In the genomic region with DNA sequence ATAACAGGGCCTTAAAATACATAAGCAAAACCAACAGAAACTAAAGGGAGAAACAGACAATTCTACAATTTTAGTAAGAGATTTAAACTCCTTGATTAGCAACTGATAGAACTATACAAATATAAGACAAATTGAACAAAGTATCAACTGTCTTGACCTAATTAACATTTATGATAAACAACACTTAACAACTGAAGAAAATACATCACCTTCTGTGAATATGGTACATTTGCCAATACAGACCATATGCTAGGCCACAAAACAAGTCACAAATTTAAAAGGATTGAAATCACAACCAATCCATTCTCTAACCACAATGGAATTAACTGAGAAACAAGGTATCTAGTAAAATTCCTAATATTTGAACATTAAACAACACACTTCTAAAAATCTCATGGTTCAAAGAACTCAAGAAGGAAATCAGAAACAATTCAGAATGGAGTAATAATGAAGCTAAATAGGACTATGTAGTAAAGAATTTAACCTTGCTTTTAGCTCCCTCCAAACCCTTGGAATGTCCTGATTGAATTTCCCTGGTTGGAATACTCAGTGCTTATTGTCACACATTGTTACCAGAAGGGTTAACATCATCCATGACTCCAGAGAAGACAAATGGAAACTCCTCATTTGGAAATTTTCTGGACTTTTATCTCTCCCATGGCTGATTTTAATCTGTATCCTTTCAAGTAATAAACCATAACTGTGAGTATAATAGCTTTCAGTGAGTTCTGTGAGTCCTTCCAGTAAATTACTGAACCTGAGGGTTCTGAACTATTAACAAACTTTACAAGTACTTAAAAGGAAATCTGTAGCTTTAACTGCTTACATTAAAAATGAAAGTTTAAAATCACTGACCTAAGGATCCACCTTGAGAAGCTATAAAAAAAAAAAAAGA, we compare ENCODE assay signal across 21 cellular contexts.
DNase-seq lines count a peak whose midpoint lies in the region; ATAC-seq and TF ChIP-seq lines count a peak whose summit lies in the region.
"Had no signal": no experiment of that assay in that cellular context is flagged by ENCODE, and none has a peak within 500 bp of the region (broad histone marks: within the 10 kb centered on the region; RNA-seq: fewer than 3 reads in every experiment).

No MANE protein-coding gene starts in this region.

- H3K4me1 ChIP-seq in cardiac muscle cell (ENCODE audit: low read depth) (peaks cover 6% of the 10 kb centered on the region), PC-3 (ENCODE audit: insufficient read depth, low read length) (no peaks in the 10 kb centered on the region), iPS-20b (ENCODE audit: insufficient read depth, low read length) (peaks cover 59% of the 10 kb centered on the region)

- H3K36me3 ChIP-seq in cardiac muscle cell (no peaks in the 10 kb centered on the region), PC-3 (ENCODE audit: low read depth, low read length) (0 out of 2 replicates have a peak, but pooled peaks cover 3% of the 10 kb centered on the region), iPS-20b (ENCODE audit: insufficient read depth, low read depth, low read length) (no peaks in the 10 kb centered on the region)
- H3K36me3 ChIP-seq: uterus had no signal

- no peaks in the 10 kb centered on the region for H3K9me3 ChIP-seq in cardiac muscle cell (ENCODE audit: low read depth)
- H3K9me3 ChIP-seq in PC-3 (ENCODE audit: low read length) = no peaks in the 10 kb centered on the region
- no peaks in the 10 kb centered on the region for H3K9me3 ChIP-seq in iPS-20b (ENCODE audit: insufficient read depth, low read depth, low read length)
- H3K9me3 ChIP-seq: uterus had no signal

- DNase-seq in cardiac muscle cell (ENCODE audit: low read depth in 1 of 2, low spot score in 1 of 2) (no peak), Right ventricle myocardium inferior (ENCODE audit: missing footprints) (no peak), PC-3 (no peak), HuH-7 (ENCODE audit: low spot score) (no peak)
- no peak for DNase-seq in stimulated activated CD4-positive, alpha-beta T cell treated with anti-CD3 and anti-CD28 coated beads, Interleukin-15, amount 100 ng/mL, for 24 hours
- DNase-seq: activated CD4-positive, CD25-positive, alpha-beta regulatory T cell treated with anti-CD3 and anti-CD28 coated beads, Interleukin-2, amount 50 U/mL, for 72 hours; DMS79 treated with DMSO at 0.1 percent for 48 hours; foreskin keratinocyte; Kasumi-1; left cardiac atrium; NCI-H1105; NCI-H526; stimulated activated CD4-positive, alpha-beta T cell treated with anti-CD3 and anti-CD28 coated beads, Interleukin-4, amount 100 ng/mL, for 4 hours; substantia nigra; T-helper 9 cell; uterus had no signal

- TF ChIP-seq CTCF in cardiac muscle cell (IDR thresholded peaks at IDR 0.05; ENCODE audit: low read depth, low read length) (no peak), PC-3 (conservative IDR thresholded peaks at IDR 0.05; ENCODE audit: low read depth, low read length) (no peak)

- H3K27ac ChIP-seq in cardiac muscle cell = peak overlapping the region; percentile 11
- no peak overlapping the region for H3K27ac ChIP-seq in PC-3 (ENCODE audit: low read length)
- H3K27ac ChIP-seq in iPS-20b (ENCODE audit: low read length) = peak overlapping the region; percentile 72
- H3K27ac ChIP-seq: epithelial cell of prostate, foreskin keratinocyte, uterus had no signal

- H3K4me3 ChIP-seq in cardiac muscle cell (no peak overlapping the region), PC-3 (ENCODE audit: low read length) (no peak overlapping the region), iPS-20b (ENCODE audit: low read length) (peak overlapping the region; percentile 29; the same call in 1 of the 2 replicates)
- H3K4me3 ChIP-seq: GM23338, uterus had no signal

- H3K9ac ChIP-seq in PC-3 (ENCODE audit: low read length) = no peak overlapping the region
- peak overlapping the region; percentile 50; the same call in 1 of the 2 replicates for H3K9ac ChIP-seq in iPS-20b (ENCODE audit: low read depth, low read length)

- POLR2A ChIA-PET in PC-3 (lab: Charles Lee; ENCODE audit: unreplicated experiment) = no interaction called here

- no TSS peak for BruUV-seq in PC-3 (replicated peaks; lab: Mats Ljungman, UMichigan)

- H2AFZ ChIP-seq in PC-3 (ENCODE audit: low read length) = no peak overlapping the region
- H2AFZ ChIP-seq: GM23338 had no signal

- H3K9me2 ChIP-seq in PC-3 (replicated peaks; ENCODE audit: low read length) = no peaks in the 10 kb centered on the region

- intact Hi-C loops in Right ventricle myocardium inferior (cut with DNase I) (no loop called here), PC-3 (cut with micrococcal nuclease) (no loop called here)

- peaks cover 6% of the 10 kb centered on the region; the same call in 1 of the 2 replicates for H4K20me1 ChIP-seq in PC-3 (ENCODE audit: low read length)

- ATAC-seq in Right ventricle myocardium inferior (no peak), PC-3 (peak; percentile 31), HG03460 (IDR thresholded peaks at IDR 0.05; ENCODE audit: unreplicated experiment) (no peak), HG03520 (IDR thresholded peaks at IDR 0.05; ENCODE audit: unreplicated experiment) (no peak)
- ATAC-seq: foreskin keratinocyte, GM23338, left cardiac atrium had no signal

- H3K79me2 ChIP-seq in PC-3 (ENCODE audit: low read length) = peaks cover 98% of the 10 kb centered on the region

- no peak overlapping the region for H3K4me2 ChIP-seq in PC-3 (ENCODE audit: low read length)
- H3K4me2 ChIP-seq: GM23338 had no signal

- CTCF ChIA-PET in PC-3 (lab: Charles Lee) = interaction anchor here (0.6 kb wide), 2 partner anchors 47 to 130 kb away, joined by 3 to 8 read pairs; no protein-coding TSS in a partner anchor

- H3K27me3 ChIP-seq in cardiac muscle cell (no peaks in the 10 kb centered on the region), PC-3 (ENCODE audit: low read length) (no peaks in the 10 kb centered on the region), iPS-20b (ENCODE audit: insufficient read depth, low read length) (no peaks in the 10 kb centered on the region)
- H3K27me3 ChIP-seq: foreskin keratinocyte, uterus had no signal

- peaks cover 3% of the 10 kb centered on the region for H3F3A ChIP-seq in PC-3 (ENCODE audit: low read length, unreplicated experiment)
